In genomic region chr3:113746069-113746954, GRCh38 we compare ENCODE assay signal across 8 cellular contexts. TPM values are rescaled to one million over a fixed set of nuclear protein-coding genes. Genes with fewer than 3 reads are reported as not detected.
DNase-seq lines count a peak whose midpoint lies in the region; ATAC-seq, FAIRE-seq and TF ChIP-seq lines count a peak whose summit lies in the region.

TSS of gene NAA50 (minus strand) at chr3:113746249. CDS start at chr3:113745949, 300 bp downstream.

- H3K4me3 Mint-ChIP-seq in T-helper 2 cell treated with Interferon-gamma antibody and Interleukin-4, amounts not matched to agents 5 μg/mL and 100 μg/mL, for 36 hours, result peak within 1 kb of the TSS; percentile 94

- DNase-seq in GM13977 (ENCODE audit: low spot score) (peak; percentile 92), NCI-H1930 (lab: John Stamatoyannopoulos, UW) (peak; percentile 84 to 91), ascending aorta (ENCODE audit: low spot score in 2 of 2) (peak; percentile 75 to 97), right atrium auricular region (ENCODE audit: low spot score) (peak; percentile 94), psoas muscle (peak; percentile 95 to 97), urothelium cell line (ENCODE audit: low spot score) (peak; percentile 95)
- DNase-seq in T-helper 2 cell treated with Interferon-gamma antibody and Interleukin-4, amounts not matched to agents 5 μg/mL and 100 μg/mL, for 36 hours (ENCODE audit: low spot score), result peak; percentile 86

- no peaks in the 10 kb centered on the region for H3K27me3 ChIP-seq in ascending aorta
- H3K27me3 ChIP-seq in right atrium auricular region, result no peaks in the 10 kb centered on the region
- no peaks in the 10 kb centered on the region for H3K27me3 ChIP-seq in psoas muscle (ENCODE audit: insufficient read depth in 3 of 3, low read length in 2 of 3)

- peaks cover 12% of the 10 kb centered on the region for H3K36me3 Mint-ChIP-seq in T-helper 2 cell treated with Interferon-gamma antibody and Interleukin-4, amounts not matched to agents 5 μg/mL and 100 μg/mL, for 36 hours (ENCODE audit: low read depth)

- peaks cover 6 to 29% of the 10 kb centered on the region in 2 donors for H3K4me1 ChIP-seq in ascending aorta
- peaks cover 0 to 42% of the 10 kb centered on the region in 2 donors for H3K4me1 ChIP-seq in right atrium auricular region
- H3K4me1 ChIP-seq in psoas muscle, result peaks cover 57% of the 10 kb centered on the region

- TF ChIP-seq CTCF in GM13977 (IDR thresholded peaks at IDR 0.05; ENCODE audit: extremely low read depth, insufficient read depth, missing control alignments) (no peak), ascending aorta (IDR thresholded peaks at IDR 0.05) (no peak), right atrium auricular region (IDR thresholded peaks at IDR 0.05) (no peak), psoas muscle (IDR thresholded peaks at IDR 0.05) (no peak)

- peak within 1 kb of the TSS; percentile 99 for H3K27ac Mint-ChIP-seq in T-helper 2 cell treated with Interferon-gamma antibody and Interleukin-4, amounts not matched to agents 5 μg/mL and 100 μg/mL, for 36 hours

- intact Hi-C loops in ascending aorta (cut with DNase I), result loop anchor here (1.0 to 10.0 kb wide), 9 partner anchors 38 to 1400 kb away; partner anchors contain the start of genes ATG3, CCDC191, QTRT2 and SPICE1
- intact Hi-C loops in psoas muscle (cut with DNase I), result loop anchor here (5.0 to 10.0 kb wide), 4 partner anchors 91 to 232 kb away; partner anchors contain the start of genes GRAMD1C (in 1 of the 2) and SPICE1 (in 1 of the 2)

- peak within 1 kb of the TSS; percentile 98 to 100 for H3K27ac ChIP-seq in ascending aorta
- H3K27ac ChIP-seq in right atrium auricular region, result peak within 1 kb of the TSS; percentile 97
- H3K27ac ChIP-seq in psoas muscle, result peak within 1 kb of the TSS; percentile 99

- H3K4me1 Mint-ChIP-seq in T-helper 2 cell treated with Interferon-gamma antibody and Interleukin-4, amounts not matched to agents 5 μg/mL and 100 μg/mL, for 36 hours (ENCODE audit: low read depth), result peaks cover 55% of the 10 kb centered on the region

- no peaks in the 10 kb centered on the region for H3K36me3 ChIP-seq in ascending aorta
- H3K36me3 ChIP-seq in right atrium auricular region, result no peaks in the 10 kb centered on the region
- H3K36me3 ChIP-seq in psoas muscle (ENCODE audit: insufficient read depth in 1 of 2, low read depth in 1 of 2), result no peaks in the 10 kb centered on the region

- WGBS in psoas muscle, 3 donors, result 0 to 1% (median 0%) methylated on average over 43 to 59 of the region's 59 CpGs

- in situ Hi-C loops in GM13977 (cut with MboI; ENCODE audit: low pct_unique_long_range_greater_than_20kb, low sequenced_read_pairs, unreplicated experiment), result no loop called here

- peak; percentile 37 for ATAC-seq in HG02938 (IDR thresholded peaks at IDR 0.05; ENCODE audit: unreplicated experiment)
- ATAC-seq in psoas muscle, result peak; percentile 89 to 94 (median 91)

- no peaks in the 10 kb centered on the region for H3K27me3 Mint-ChIP-seq in T-helper 2 cell treated with Interferon-gamma antibody and Interleukin-4, amounts not matched to agents 5 μg/mL and 100 μg/mL, for 36 hours (ENCODE audit: low read depth)

- peak within 1 kb of the TSS; percentile 97 to 100 for H3K4me3 ChIP-seq in ascending aorta
- peak within 1 kb of the TSS; percentile 85 to 86 for H3K4me3 ChIP-seq in right atrium auricular region
- H3K4me3 ChIP-seq in psoas muscle, result peak within 1 kb of the TSS; percentile 89

- no peaks in the 10 kb centered on the region for H3K9me3 ChIP-seq in ascending aorta
- no peaks in the 10 kb centered on the region for H3K9me3 ChIP-seq in right atrium auricular region
- no peaks in the 10 kb centered on the region for H3K9me3 ChIP-seq in psoas muscle

- no peaks in the 10 kb centered on the region for H3K9me3 Mint-ChIP-seq in T-helper 2 cell treated with Interferon-gamma antibody and Interleukin-4, amounts not matched to agents 5 μg/mL and 100 μg/mL, for 36 hours

- FAIRE-seq in urothelium cell line (lab: Jason Lieb, UNC), result peak; percentile 91

RNA-seq across cellular contexts. Expression of gene NAA50, which starts in this region (rescaled TPM):
- total RNA-seq in ascending aorta, result 56.0 TPM
- 10 to 100 TPM; 49.3 to 77.8 TPM for total RNA-seq in right atrium auricular region
- 100 to 1,000 TPM; 180 to 337 (median 270) TPM for total RNA-seq in psoas muscle
- polyA plus RNA-seq in psoas muscle, result 100 to 1,000 TPM; 144 to 495 (median 216) TPM

Comparison
In these comparisons a context has a peak if more than half of its experiments do, and no peak if none do; other contexts are left out.
1. Peak in every context shown above with its lines: DNase-seq, ATAC-seq, H3K4me3 ChIP-seq and H3K27ac ChIP-seq.